13 cellular contexts compared by ENCODE assay signal in genomic region chr21:44329086-44329889, GRCh38. TPM values are rescaled to one million over a fixed set of nuclear protein-coding genes. Genes with fewer than 3 reads are reported as not detected.
DNase-seq lines count a peak whose midpoint lies in the region; ATAC-seq, FAIRE-seq and TF ChIP-seq lines count a peak whose summit lies in the region.
"Had no signal": no experiment of that assay in that cellular context is flagged by ENCODE, and none has a peak within 500 bp of the region (broad histone marks: within the 10 kb centered on the region; RNA-seq: fewer than 3 reads in every experiment).

No MANE protein-coding gene starts in this region.

- no peaks in the 10 kb centered on the region for H3K27me3 ChIP-seq in BE2C

- TF ChIP-seq CTCF in BE2C (IDR thresholded peaks at IDR 0.05; ENCODE audit: low read depth, low read length) = no peak

- ATAC-seq in HG03521 (IDR thresholded peaks at IDR 0.05; ENCODE audit: unreplicated experiment) (no peak), HG03354 (IDR thresholded peaks at IDR 0.05; ENCODE audit: poor library complexity, severe bottlenecking, unreplicated experiment) (no peak)

- peak; percentile 86 for DNase-seq in BE2C
- DNase-seq in DMS79 treated with DMSO at 0.1 percent for 48 hours (lab: John Stamatoyannopoulos, UW) = peak; percentile 64
- DNase-seq in RCC 7860 (ENCODE audit: low spot score) = peak; percentile 61
- peak; percentile 54 for DNase-seq in medulla oblongata (ENCODE audit: extremely low spot score)
- no peak for DNase-seq in foreskin melanocyte
- no peak for DNase-seq in COLO829 (ENCODE audit: low spot score)
- DNase-seq: COR-L47; mammary epithelial cell; Right ventricle myocardium superior; stimulated activated CD4-positive, alpha-beta T cell treated with anti-CD3 and anti-CD28 coated beads, Interleukin-4, amount 100 ng/mL, for 24 hours; stimulated activated naive CD8-positive, alpha-beta T cell treated with anti-CD3 and anti-CD28 coated beads, Interleukin-15, amount 100 ng/mL, for 72 hours had no signal

- FAIRE-seq in RCC 7860 (lab: Jason Lieb, UNC) = no peak

- no peaks in the 10 kb centered on the region for H3K9me3 ChIP-seq in BE2C

- no peak overlapping the region for H3K4me3 ChIP-seq in BE2C (ENCODE audit: low read depth, low read length)

- peaks cover 4% of the 10 kb centered on the region; the same call in 1 of the 2 replicates for H3K36me3 ChIP-seq in BE2C

- H3K4me1 ChIP-seq in BE2C = peaks cover 15% of the 10 kb centered on the region

RNA-seq across cellular contexts. Expression of gene CFAP410, which starts 9.9 kb away (rescaled TPM):
- polyA plus RNA-seq in BE2C (2012; ENCODE audit: insufficient read depth, insufficient read length, low read depth) = 36.7 TPM

RNA-seq across cellular contexts. Expression of gene TRPM2, which starts 24.1 kb away (rescaled TPM):
- 2.5 TPM for polyA plus RNA-seq in BE2C (2012; ENCODE audit: insufficient read depth, insufficient read length, low read depth)

RNA-seq across cellular contexts. Expression of gene PFKL, which starts 29.4 kb away (rescaled TPM):
- polyA plus RNA-seq in BE2C (2012; ENCODE audit: insufficient read depth, insufficient read length, low read depth) = 23.2 TPM

RNA-seq across cellular contexts. Expression of gene AIRE, which starts 43.6 kb away (rescaled TPM):
- not detected for polyA plus RNA-seq in BE2C (2012; ENCODE audit: insufficient read depth, insufficient read length, low read depth)
- polyA plus RNA-seq: mammary epithelial cell had no signal

Comparison
In these comparisons a context has a peak if more than half of its experiments do, and no peak if none do; other contexts are left out.
1. DNase-seq: peak in BE2C (single experiment), DMS79 treated with DMSO at 0.1 percent for 48 hours (single experiment), RCC 7860 (single experiment) and medulla oblongata (single experiment); none in foreskin melanocyte (single experiment) and COLO829 (single experiment).